Comparison of ENCODE assay signal across 28 cellular contexts in the genomic region with DNA sequence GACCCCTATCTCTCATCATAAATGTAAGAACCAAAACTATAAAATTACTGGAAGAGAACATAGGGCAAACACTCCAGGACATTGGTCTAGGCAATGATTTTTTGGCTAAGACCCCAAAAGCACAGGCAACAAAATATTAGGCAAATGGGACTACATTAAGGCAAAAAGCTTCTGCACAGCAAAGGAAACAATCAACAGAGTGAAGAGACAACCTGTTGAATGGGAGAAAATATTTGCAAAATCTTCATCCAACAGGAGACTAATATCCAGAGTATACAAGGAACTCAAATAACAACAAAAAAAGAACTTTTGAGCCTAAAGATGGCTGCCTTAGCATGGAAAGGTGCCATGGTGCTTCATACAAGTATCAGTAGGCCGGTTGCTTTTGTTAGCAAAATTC.
"Had no signal": no experiment of that assay in that cellular context is flagged by ENCODE, and none has a peak within 500 bp of the region (broad histone marks: within the 10 kb centered on the region; RNA-seq: fewer than 3 reads in every experiment).

No MANE protein-coding gene starts in this region.

- H3K9me3 ChIP-seq: suprapubic skin, testis, thoracic aorta, thyroid gland, tibial artery, tibial nerve, transverse colon, upper lobe of right lung, uterus, vagina had no signal

- H3K4me3 ChIP-seq: stomach, suprapubic skin, testis, thoracic aorta, thyroid gland, tibial artery, tibial nerve, transverse colon, upper lobe of left lung, upper lobe of right lung, uterus, vagina had no signal

- H3K4me1 ChIP-seq: stomach, suprapubic skin, testis, thyroid gland, tibial artery, tibial nerve, transverse colon, upper lobe of left lung, upper lobe of right lung, uterus, vagina had no signal

- H3K27ac Mint-ChIP-seq: stimulated activated effector memory CD8-positive, alpha-beta T cell treated with anti-CD3 and anti-CD28 coated beads, Interleukin-12 subunit alpha, Interleukin-12 subunit beta, amount 100 ng/mL, for 72 hours; stimulated activated memory B cell treated with anti-CD40 and anti-IgM and Interleukin-4, amounts not matched to agents 10 μg/mL and 1 μg/mL and 100 μg/mL, for 72 hours; stimulated activated naive B cell treated with anti-CD40 and anti-IgM and Interleukin-4, amounts not matched to agents 10 μg/mL and 1 μg/mL and 100 μg/mL, for 72 hours; stimulated activated naive CD8-positive, alpha-beta T cell treated with anti-CD3 and anti-CD28 coated beads, Interleukin-15, amount 100 ng/mL, for 72 hours; stimulated activated naive CD8-positive, alpha-beta T cell treated with anti-CD3 and anti-CD28 coated beads, Interleukin-15, Interleukin-2, amounts not matched to agents 100 ng/mL and 50 ng/mL, for 24 hours; type B pancreatic cell had no signal

- H3K9me3 Mint-ChIP-seq: stimulated activated effector memory CD8-positive, alpha-beta T cell treated with anti-CD3 and anti-CD28 coated beads, Interleukin-12 subunit alpha, Interleukin-12 subunit beta, amount 100 ng/mL, for 72 hours; stimulated activated memory B cell treated with anti-CD40 and anti-IgM and Interleukin-4, amounts not matched to agents 10 μg/mL and 1 μg/mL and 100 μg/mL, for 72 hours; stimulated activated naive CD8-positive, alpha-beta T cell treated with anti-CD3 and anti-CD28 coated beads, Interleukin-15, amount 100 ng/mL, for 72 hours; stimulated activated naive CD8-positive, alpha-beta T cell treated with anti-CD3 and anti-CD28 coated beads, Interleukin-15, Interleukin-2, amounts not matched to agents 100 ng/mL and 50 ng/mL, for 24 hours; type B pancreatic cell had no signal

- H3K27me3 Mint-ChIP-seq: stimulated activated memory B cell treated with anti-CD40 and anti-IgM and Interleukin-4, amounts not matched to agents 10 μg/mL and 1 μg/mL and 100 μg/mL, for 72 hours; stimulated activated naive B cell treated with anti-CD40 and anti-IgM and Interleukin-4, amounts not matched to agents 10 μg/mL and 1 μg/mL and 100 μg/mL, for 72 hours; stimulated activated naive CD8-positive, alpha-beta T cell treated with anti-CD3 and anti-CD28 coated beads, Interleukin-15, amount 100 ng/mL, for 72 hours; stimulated activated naive CD8-positive, alpha-beta T cell treated with anti-CD3 and anti-CD28 coated beads, Interleukin-15, Interleukin-2, amounts not matched to agents 100 ng/mL and 50 ng/mL, for 24 hours; type B pancreatic cell had no signal

- DNase-seq: stimulated activated CD4-positive, alpha-beta T cell treated with anti-CD3 and anti-CD28 coated beads, Interleukin-2, amount 100 ng/mL, for 48 hours; stimulated activated CD4-positive, alpha-beta T cell treated with anti-CD3 and anti-CD28 coated beads, Interleukin-4, amount 100 ng/mL, for 1 hour; stimulated activated CD4-positive, alpha-beta T cell treated with anti-CD3 and anti-CD28 coated beads, Interleukin-4, amount 100 ng/mL, for 24 hours; stimulated activated CD4-positive, alpha-beta T cell treated with anti-CD3 and anti-CD28 coated beads, Interleukin-4, amount 100 ng/mL, for 4 hours; stimulated activated CD8-positive, alpha-beta memory T cell treated with anti-CD3 and anti-CD28 coated beads, Interleukin-4, amount 100 ng/mL, for 48 hours; stimulated activated naive B cell treated with anti-CD40 and anti-IgM and Interleukin-4, amounts not matched to agents 10 μg/mL and 1 μg/mL and 100 μg/mL, for 72 hours; stimulated activated naive CD4-positive, alpha-beta T cell; stimulated activated naive CD4-positive, alpha-beta T cell treated with Interleukin-2 at 50 U/mL for 16 hours; stimulated activated naive CD8-positive, alpha-beta T cell treated with anti-CD3 and anti-CD28 coated beads, Interleukin-15, amount 100 ng/mL, for 72 hours; stimulated activated naive CD8-positive, alpha-beta T cell treated with anti-CD3 and anti-CD28 coated beads, Interleukin-15, Interleukin-2, amounts not matched to agents 100 U/mL and 50 U/mL, for 24 hours; stomach; substantia nigra; testis; thyroid gland; tibial artery; transverse colon; trophoblast cell; upper lobe of left lung; upper lobe of right lung; uterus had no signal

- H3K4me3 Mint-ChIP-seq: stimulated activated effector memory CD8-positive, alpha-beta T cell treated with anti-CD3 and anti-CD28 coated beads, Interleukin-12 subunit alpha, Interleukin-12 subunit beta, amount 100 ng/mL, for 72 hours; stimulated activated memory B cell treated with anti-CD40 and anti-IgM and Interleukin-4, amounts not matched to agents 10 μg/mL and 1 μg/mL and 100 μg/mL, for 72 hours; stimulated activated naive B cell treated with anti-CD40 and anti-IgM and Interleukin-4, amounts not matched to agents 10 μg/mL and 1 μg/mL and 100 μg/mL, for 72 hours; stimulated activated naive CD8-positive, alpha-beta T cell treated with anti-CD3 and anti-CD28 coated beads, Interleukin-15, amount 100 ng/mL, for 72 hours; stimulated activated naive CD8-positive, alpha-beta T cell treated with anti-CD3 and anti-CD28 coated beads, Interleukin-15, Interleukin-2, amounts not matched to agents 100 ng/mL and 50 ng/mL, for 24 hours; type B pancreatic cell had no signal

- H3K27ac ChIP-seq: stomach, suprapubic skin, testis, thoracic aorta, thyroid gland, tibial artery, tibial nerve, transverse colon, upper lobe of left lung, upper lobe of right lung, uterus, vagina had no signal

- H3K36me3 ChIP-seq: stomach, suprapubic skin, thoracic aorta, thyroid gland, tibial artery, tibial nerve, transverse colon, upper lobe of left lung, upper lobe of right lung, uterus, vagina had no signal

- H3K36me3 Mint-ChIP-seq: stimulated activated effector memory CD8-positive, alpha-beta T cell treated with anti-CD3 and anti-CD28 coated beads, Interleukin-12 subunit alpha, Interleukin-12 subunit beta, amount 100 ng/mL, for 72 hours; stimulated activated memory B cell treated with anti-CD40 and anti-IgM and Interleukin-4, amounts not matched to agents 10 μg/mL and 1 μg/mL and 100 μg/mL, for 72 hours; stimulated activated naive B cell treated with anti-CD40 and anti-IgM and Interleukin-4, amounts not matched to agents 10 μg/mL and 1 μg/mL and 100 μg/mL, for 72 hours; type B pancreatic cell had no signal

- ATAC-seq: stimulated activated effector memory CD8-positive, alpha-beta T cell treated with anti-CD3 and anti-CD28 coated beads, Interleukin-12 subunit alpha, Interleukin-12 subunit beta, amount 100 ng/mL, for 72 hours; stimulated activated memory B cell treated with anti-CD40 and anti-IgM and Interleukin-4, amounts not matched to agents 10 μg/mL and 1 μg/mL and 100 μg/mL, for 72 hours; stimulated activated naive B cell treated with anti-CD40 and anti-IgM and Interleukin-4, amounts not matched to agents 10 μg/mL and 1 μg/mL and 100 μg/mL, for 72 hours; stimulated activated naive CD8-positive, alpha-beta T cell treated with anti-CD3 and anti-CD28 coated beads, Interleukin-15, amount 100 ng/mL, for 72 hours; stimulated activated naive CD8-positive, alpha-beta T cell treated with anti-CD3 and anti-CD28 coated beads, Interleukin-15, Interleukin-2, amounts not matched to agents 100 U/mL and 50 U/mL, for 24 hours; upper lobe of right lung had no signal

- H3K4me1 Mint-ChIP-seq: stimulated activated effector memory CD8-positive, alpha-beta T cell treated with anti-CD3 and anti-CD28 coated beads, Interleukin-12 subunit alpha, Interleukin-12 subunit beta, amount 100 ng/mL, for 72 hours; stimulated activated memory B cell treated with anti-CD40 and anti-IgM and Interleukin-4, amounts not matched to agents 10 μg/mL and 1 μg/mL and 100 μg/mL, for 72 hours; stimulated activated naive B cell treated with anti-CD40 and anti-IgM and Interleukin-4, amounts not matched to agents 10 μg/mL and 1 μg/mL and 100 μg/mL, for 72 hours; stimulated activated naive CD8-positive, alpha-beta T cell treated with anti-CD3 and anti-CD28 coated beads, Interleukin-15, amount 100 ng/mL, for 72 hours had no signal
